27 cellular contexts compared by ENCODE assay signal in genomic region chr12:47862881-47863280, GRCh38.
A peak's percentile ranks its signal among the peaks of the same experiment; 100 is the strongest.
DNase-seq lines count a peak whose midpoint lies in the region; ATAC-seq, FAIRE-seq and TF ChIP-seq lines count a peak whose summit lies in the region.
"Had no signal": no experiment of that assay in that cellular context is flagged by ENCODE, and none has a peak within 500 bp of the region (broad histone marks: within the 10 kb centered on the region; RNA-seq: fewer than 3 reads in every experiment).

No MANE protein-coding gene starts in this region.

- POLR2A ChIA-PET in RWPE1 (lab: Yijun Ruan, JAX; ENCODE audit: low non-redundant PET), result no interaction called here

- no peak for FAIRE-seq in HTR-8/SVneo (lab: Jason Lieb, UNC)
- FAIRE-seq: endometrium, GM18507, H1, RCC 7860 had no signal

- H3K4me1 Mint-ChIP-seq in activated T-cell treated with anti-CD3 and anti-CD28 coated beads, Interleukin-2, amount 50 U/mL, for 24 hours (ENCODE audit: low read depth), result peaks cover 74% of the 10 kb centered on the region
- H3K4me1 Mint-ChIP-seq in stimulated activated effector memory CD8-positive, alpha-beta T cell treated with anti-CD3 and anti-CD28 coated beads, Interleukin-12 subunit alpha, Interleukin-12 subunit beta, amount 100 ng/mL, for 72 hours, result peaks cover 86% of the 10 kb centered on the region
- H3K4me1 Mint-ChIP-seq: central memory CD8-positive, alpha-beta T cell had no signal

- no peak overlapping the region for H3K4me3 Mint-ChIP-seq in activated T-cell treated with anti-CD3 and anti-CD28 coated beads, Interleukin-2, amount 50 U/mL, for 24 hours
- no peak overlapping the region for H3K4me3 Mint-ChIP-seq in stimulated activated effector memory CD8-positive, alpha-beta T cell treated with anti-CD3 and anti-CD28 coated beads, Interleukin-12 subunit alpha, Interleukin-12 subunit beta, amount 100 ng/mL, for 72 hours
- H3K4me3 Mint-ChIP-seq: CD8-positive, alpha-beta memory T cell; central memory CD8-positive, alpha-beta T cell; naive B cell; stimulated activated memory B cell treated with anti-CD40 and anti-IgM and Interleukin-4, amounts not matched to agents 10 μg/mL and 1 μg/mL and 100 μg/mL, for 72 hours had no signal

- CTCF ChIA-PET in RWPE1 (lab: Yijun Ruan, JAX), result no interaction called here

- peaks cover 94% of the 10 kb centered on the region for H3K36me3 Mint-ChIP-seq in activated T-cell treated with anti-CD3 and anti-CD28 coated beads, Interleukin-2, amount 50 U/mL, for 24 hours (ENCODE audit: low read depth)
- H3K36me3 Mint-ChIP-seq in stimulated activated effector memory CD8-positive, alpha-beta T cell treated with anti-CD3 and anti-CD28 coated beads, Interleukin-12 subunit alpha, Interleukin-12 subunit beta, amount 100 ng/mL, for 72 hours, result peaks cover 100% of the 10 kb centered on the region
- H3K36me3 Mint-ChIP-seq: CD8-positive, alpha-beta memory T cell; naive B cell had no signal

- no peak for ATAC-seq in stimulated activated effector memory CD8-positive, alpha-beta T cell treated with anti-CD3 and anti-CD28 coated beads, Interleukin-12 subunit alpha, Interleukin-12 subunit beta, amount 100 ng/mL, for 72 hours
- no peak for ATAC-seq in HG02970 (IDR thresholded peaks at IDR 0.05; ENCODE audit: low FRiP score, unreplicated experiment)
- ATAC-seq: gastrocnemius medialis, sciatic nerve had no signal

- peak; percentile 25 for DNase-seq in activated T-cell treated with anti-CD3 and anti-CD28 coated beads, Interleukin-2, amount 50 U/mL, for 24 hours
- DNase-seq in activated T-cell treated with anti-CD3 and anti-CD28 coated beads for 4 hours, result no peak
- DNase-seq in RWPE1 (ENCODE audit: low spot score), result no peak
- DNase-seq in epithelial cell of prostate (ENCODE audit: low read depth, low spot score), result no peak
- DNase-seq in stimulated activated effector memory CD8-positive, alpha-beta T cell treated with anti-CD3 and anti-CD28 coated beads, Interleukin-12 subunit alpha, Interleukin-12 subunit beta, amount 100 ng/mL, for 72 hours (ENCODE audit: low spot score in 2 of 2), result no peak
- no peak for DNase-seq in HTR-8/SVneo (ENCODE audit: insufficient read length, low spot score)
- DNase-seq: activated CD4-positive, alpha-beta T cell treated with anti-CD3 and anti-CD28 coated beads for 48 hours; CD8-positive, alpha-beta memory T cell; DMS 273 treated with DMSO at 0.1 percent for 48 hours; EL; gastrocnemius medialis; midbrain; naive B cell; NCI-H1048; NCI-H1694; NCI-H446 treated with DMSO at 0.1 percent for 48 hours; T-helper 9 cell; testis had no signal

- TF ChIP-seq CTCF in RWPE1 (conservative IDR thresholded peaks at IDR 0.05; ENCODE audit: low read depth), result no peak

- peak overlapping the region; percentile 92 for H3K27ac ChIP-seq in RWPE1
- peak overlapping the region; percentile 66 for H3K27ac ChIP-seq in epithelial cell of prostate
- H3K27ac ChIP-seq: gastrocnemius medialis, prostate gland, testis had no signal

- H3K27ac Mint-ChIP-seq in activated T-cell treated with anti-CD3 and anti-CD28 coated beads, Interleukin-2, amount 50 U/mL, for 24 hours, result peak overlapping the region; percentile 73
- peak overlapping the region; percentile 81 for H3K27ac Mint-ChIP-seq in stimulated activated effector memory CD8-positive, alpha-beta T cell treated with anti-CD3 and anti-CD28 coated beads, Interleukin-12 subunit alpha, Interleukin-12 subunit beta, amount 100 ng/mL, for 72 hours
- H3K27ac Mint-ChIP-seq: CD8-positive, alpha-beta memory T cell; naive B cell; stimulated activated memory B cell treated with anti-CD40 and anti-IgM and Interleukin-4, amounts not matched to agents 10 μg/mL and 1 μg/mL and 100 μg/mL, for 72 hours had no signal

- H3K27me3 Mint-ChIP-seq in activated T-cell treated with anti-CD3 and anti-CD28 coated beads, Interleukin-2, amount 50 U/mL, for 24 hours, result no peaks in the 10 kb centered on the region
- H3K27me3 Mint-ChIP-seq: CD8-positive, alpha-beta memory T cell; central memory CD8-positive, alpha-beta T cell; stimulated activated memory B cell treated with anti-CD40 and anti-IgM and Interleukin-4, amounts not matched to agents 10 μg/mL and 1 μg/mL and 100 μg/mL, for 72 hours had no signal

- no peaks in the 10 kb centered on the region for H3K9me3 Mint-ChIP-seq in activated T-cell treated with anti-CD3 and anti-CD28 coated beads, Interleukin-2, amount 50 U/mL, for 24 hours
- H3K9me3 Mint-ChIP-seq in stimulated activated effector memory CD8-positive, alpha-beta T cell treated with anti-CD3 and anti-CD28 coated beads, Interleukin-12 subunit alpha, Interleukin-12 subunit beta, amount 100 ng/mL, for 72 hours, result no peaks in the 10 kb centered on the region
- H3K9me3 Mint-ChIP-seq: CD8-positive, alpha-beta memory T cell; central memory CD8-positive, alpha-beta T cell; naive B cell; stimulated activated memory B cell treated with anti-CD40 and anti-IgM and Interleukin-4, amounts not matched to agents 10 μg/mL and 1 μg/mL and 100 μg/mL, for 72 hours had no signal
